24 cellular contexts compared by ENCODE assay signal in genomic region chr5:5165541-5166002, GRCh38. TPM values are rescaled to one million over a fixed set of nuclear protein-coding genes. Genes with fewer than 3 reads are reported as not detected.
DNase-seq lines count a peak whose midpoint lies in the region; ATAC-seq and TF ChIP-seq lines count a peak whose summit lies in the region.
"Had no signal": no experiment of that assay in that cellular context is flagged by ENCODE, and none has a peak within 500 bp of the region (broad histone marks: within the 10 kb centered on the region; RNA-seq: fewer than 3 reads in every experiment).

No MANE protein-coding gene starts in this region.

- DNase-seq in A673 (ENCODE audit: low spot score): peak; percentile 31
- peak; percentile 45 for DNase-seq in LHCN-M2 (ENCODE audit: low read depth)
- DNase-seq in astrocyte of the hippocampus (ENCODE audit: low read depth, low spot score): peak; percentile 69
- DNase-seq in mesenchymal stem cell: no peak
- DNase-seq in MV-4-11 (lab: John Stamatoyannopoulos, UW): no peak
- DNase-seq in left colon: no peak
- no peak for DNase-seq in stimulated activated naive CD8-positive, alpha-beta T cell treated with anti-CD3 and anti-CD28 coated beads, Interleukin-15, amount 100 ng/mL, for 72 hours
- DNase-seq: activated CD4-positive, alpha-beta T cell treated with anti-CD3 and anti-CD28 coated beads for 4 hours; activated gamma-delta T cell; amygdala; CD4-positive, CD25-positive, alpha-beta regulatory T cell; colonic mucosa; mucosa of descending colon; NCI-H1105 treated with DMSO at 0.1 percent for 48 hours; NCI-H774; stimulated activated naive B cell treated with anti-CD40 and anti-IgM and Interleukin-4, amounts not matched to agents 10 μg/mL and 1 μg/mL and 100 μg/mL, for 72 hours; thyroid gland had no signal

- H3K4me3 Mint-ChIP-seq in stimulated activated naive CD8-positive, alpha-beta T cell treated with anti-CD3 and anti-CD28 coated beads, Interleukin-15, amount 100 ng/mL, for 72 hours: no peak overlapping the region
- H3K4me3 Mint-ChIP-seq: CD4-positive, CD25-positive, alpha-beta regulatory T cell; stimulated activated naive B cell treated with anti-CD40 and anti-IgM and Interleukin-4, amounts not matched to agents 10 μg/mL and 1 μg/mL and 100 μg/mL, for 72 hours had no signal

- BruUV-seq in A673 (replicated peaks; lab: Mats Ljungman, UMichigan): no TSS peak

- H3K4me1 ChIP-seq in A673 (ENCODE audit: insufficient read depth, low read length, poor library complexity, severe bottlenecking): no peaks in the 10 kb centered on the region
- peaks cover 8% of the 10 kb centered on the region for H3K4me1 ChIP-seq in mesenchymal stem cell (ENCODE audit: control insufficient read depth, insufficient read depth, low read depth, low read length)
- H3K4me1 ChIP-seq: colonic mucosa, HAP-1, right atrium auricular region, thyroid gland had no signal

- peaks cover 8% of the 10 kb centered on the region for H3K27me3 Mint-ChIP-seq in stimulated activated naive CD8-positive, alpha-beta T cell treated with anti-CD3 and anti-CD28 coated beads, Interleukin-15, amount 100 ng/mL, for 72 hours
- H3K27me3 Mint-ChIP-seq: CD4-positive, CD25-positive, alpha-beta regulatory T cell; stimulated activated naive B cell treated with anti-CD40 and anti-IgM and Interleukin-4, amounts not matched to agents 10 μg/mL and 1 μg/mL and 100 μg/mL, for 72 hours had no signal

- WGBS in mesenchymal stem cell: 79% methylated on average over 9 of the region's 9 CpGs

- no peak overlapping the region for H3K4me2 ChIP-seq in mesenchymal stem cell (ENCODE audit: low read length, poor library complexity, severe bottlenecking)
- H3K4me2 ChIP-seq: KMS-11, SK-N-SH had no signal

- no peak overlapping the region for H3K9ac ChIP-seq in mesenchymal stem cell (ENCODE audit: low read length)
- H3K9ac ChIP-seq: KMS-11, SK-N-SH had no signal

- no peaks in the 10 kb centered on the region for H3K27me3 ChIP-seq in A673 (replicated peaks; ENCODE audit: insufficient read depth, low read depth, low read length, poor library complexity)
- no peaks in the 10 kb centered on the region for H3K27me3 ChIP-seq in mesenchymal stem cell (ENCODE audit: control insufficient read depth in 1 of 2, insufficient read depth in 1 of 2, low read length in 2 of 2)
- H3K27me3 ChIP-seq: colonic mucosa, neutrophil, right atrium auricular region, thyroid gland had no signal

- no peaks in the 10 kb centered on the region for H3K9me3 ChIP-seq in A673 (ENCODE audit: low read depth, low read length, poor library complexity, severe bottlenecking)
- no peaks in the 10 kb centered on the region for H3K9me3 ChIP-seq in mesenchymal stem cell (ENCODE audit: control insufficient read depth, low read length)
- H3K9me3 ChIP-seq: colonic mucosa, HAP-1, mucosa of descending colon, neutrophil, right atrium auricular region, SK-N-SH, thyroid gland had no signal

- no peak overlapping the region for H3K27ac Mint-ChIP-seq in stimulated activated naive CD8-positive, alpha-beta T cell treated with anti-CD3 and anti-CD28 coated beads, Interleukin-15, amount 100 ng/mL, for 72 hours
- H3K27ac Mint-ChIP-seq: CD4-positive, CD25-positive, alpha-beta regulatory T cell; stimulated activated naive B cell treated with anti-CD40 and anti-IgM and Interleukin-4, amounts not matched to agents 10 μg/mL and 1 μg/mL and 100 μg/mL, for 72 hours had no signal

- H3K14ac ChIP-seq in mesenchymal stem cell (ENCODE audit: low read length in 2 of 2): no peak overlapping the region

- no peak overlapping the region for H3K4me3 ChIP-seq in A673 (ENCODE audit: low read depth, low read length, poor library complexity, severe bottlenecking)
- H3K4me3 ChIP-seq in mesenchymal stem cell (ENCODE audit: insufficient read depth in 1 of 2, low read depth in 1 of 2, low read length in 2 of 2): no peak overlapping the region
- H3K4me3 ChIP-seq: colonic mucosa, HAP-1, mucosa of descending colon, right atrium auricular region, thyroid gland had no signal

- H2AFZ ChIP-seq in mesenchymal stem cell (ENCODE audit: low read depth, low read length): no peak overlapping the region

- intact Hi-C loops in A673 (cut with micrococcal nuclease; ENCODE audit: unreplicated experiment): no loop called here
- intact Hi-C loops in left colon (cut with DNase I, micrococcal nuclease): no loop called here

- no peak overlapping the region for H2BK5ac ChIP-seq in mesenchymal stem cell (ENCODE audit: low read depth, low read length, poor library complexity, severe bottlenecking)

- no peak overlapping the region for H2BK15ac ChIP-seq in mesenchymal stem cell (ENCODE audit: low read depth, poor library complexity, severe bottlenecking)

- H3K36me3 ChIP-seq in A673 (ENCODE audit: insufficient read depth, low read length, poor library complexity, severe bottlenecking): no peaks in the 10 kb centered on the region
- H3K36me3 ChIP-seq in mesenchymal stem cell (ENCODE audit: control insufficient read depth in 1 of 2, insufficient read depth in 2 of 2, low read depth in 1 of 2, low read length in 2 of 2): no peaks in the 10 kb centered on the region
- H3K36me3 ChIP-seq: colonic mucosa, HAP-1, neutrophil, right atrium auricular region, thyroid gland had no signal

- no peak overlapping the region for H3K18ac ChIP-seq in mesenchymal stem cell (ENCODE audit: low read depth in 1 of 2, low read length in 2 of 2)

- TF ChIP-seq CTCF in A673 (conservative IDR thresholded peaks at IDR 0.05; ENCODE audit: low read depth, low read length): no peak

- H2BK12ac ChIP-seq in mesenchymal stem cell (ENCODE audit: low read length in 2 of 2): no peak overlapping the region

- no peak overlapping the region for H3K23ac ChIP-seq in mesenchymal stem cell (ENCODE audit: low read length in 2 of 2)

- ATAC-seq in GM21381 (IDR thresholded peaks at IDR 0.05; ENCODE audit: unreplicated experiment) (no peak), left colon (no peak)
- no peak for ATAC-seq in stimulated activated naive CD8-positive, alpha-beta T cell treated with anti-CD3 and anti-CD28 coated beads, Interleukin-15, amount 100 ng/mL, for 72 hours
- ATAC-seq: left lobe of liver; mucosa of descending colon; stimulated activated naive B cell treated with anti-CD40 and anti-IgM and Interleukin-4, amounts not matched to agents 10 μg/mL and 1 μg/mL and 100 μg/mL, for 72 hours had no signal

- H2AK5ac ChIP-seq in mesenchymal stem cell (ENCODE audit: low read length, severe bottlenecking): no peak overlapping the region

- H3K9me3 Mint-ChIP-seq in stimulated activated naive CD8-positive, alpha-beta T cell treated with anti-CD3 and anti-CD28 coated beads, Interleukin-15, amount 100 ng/mL, for 72 hours: no peaks in the 10 kb centered on the region

- H2BK120ac ChIP-seq in mesenchymal stem cell (ENCODE audit: low read depth, low read length): no peak overlapping the region

- no peaks in the 10 kb centered on the region for H3K4me1 Mint-ChIP-seq in stimulated activated naive CD8-positive, alpha-beta T cell treated with anti-CD3 and anti-CD28 coated beads, Interleukin-15, amount 100 ng/mL, for 72 hours
- H3K4me1 Mint-ChIP-seq: CD4-positive, CD25-positive, alpha-beta regulatory T cell; stimulated activated naive B cell treated with anti-CD40 and anti-IgM and Interleukin-4, amounts not matched to agents 10 μg/mL and 1 μg/mL and 100 μg/mL, for 72 hours had no signal

- CTCF ChIA-PET in A673 (lab: Charles Lee): no interaction called here

- no peak overlapping the region for H4K91ac ChIP-seq in mesenchymal stem cell (ENCODE audit: low read length)

- no peak overlapping the region for H4K8ac ChIP-seq in mesenchymal stem cell (ENCODE audit: low read length)

- POLR2A ChIA-PET in A673 (lab: Charles Lee; ENCODE audit: low non-redundant PET): no interaction called here

- no peaks in the 10 kb centered on the region for H3K79me1 ChIP-seq in mesenchymal stem cell (replicated peaks; ENCODE audit: low read length, poor library complexity, severe bottlenecking)

- H3K27ac ChIP-seq in A673 (ENCODE audit: low read depth, low read length, poor library complexity, severe bottlenecking) (no peak overlapping the region), mesenchymal stem cell (ENCODE audit: low read length, poor library complexity, severe bottlenecking) (peak overlapping the region; percentile 38)
- H3K27ac ChIP-seq: colonic mucosa, KMS-11, neutrophil, right atrium auricular region, thyroid gland had no signal

- H3K4ac ChIP-seq in mesenchymal stem cell (ENCODE audit: low read depth in 1 of 2, low read length in 2 of 2): no peak overlapping the region

RNA-seq across cellular contexts. Expression of gene ADAMTS16, which starts 25.4 kb away (rescaled TPM):
- total RNA-seq in A673 (2021) (0.28 and 0.35 TPM in 2 replicates), LHCN-M2 (2014; rRNA removed) (1.6 and 2.6 TPM in 2 replicates), left colon (under 1 TPM in 1 of 2 donors, not detected in 1; 0.31 TPM)
- 0.52 TPM for polyA plus RNA-seq in LHCN-M2 (2012)
- not detected for polyA plus RNA-seq in mesenchymal stem cell (2013, experiment 1 of 2)
- not detected for polyA plus RNA-seq in mesenchymal stem cell (2013, experiment 2 of 2)
- total RNA-seq: CD4-positive, CD25-positive, alpha-beta regulatory T cell; left lobe of liver; right atrium auricular region had no signal
- polyA plus RNA-seq: CD4-positive, CD25-positive, alpha-beta regulatory T cell; SK-N-SH had no signal

Comparison
In these comparisons a context has a peak if more than half of its experiments do, and no peak if none do; other contexts are left out.
1. DNase-seq: peak in A673 (single experiment), LHCN-M2 (single experiment) and astrocyte of the hippocampus (single experiment); none in mesenchymal stem cell (single experiment), MV-4-11 (single experiment), left colon (0 of 2) and stimulated activated naive CD8-positive, alpha-beta T cell treated with anti-CD3 and anti-CD28 coated beads, Interleukin-15, amount 100 ng/mL, for 72 hours (0 of 2).